1 cellular context compared by ENCODE assay signal in the genomic region with DNA sequence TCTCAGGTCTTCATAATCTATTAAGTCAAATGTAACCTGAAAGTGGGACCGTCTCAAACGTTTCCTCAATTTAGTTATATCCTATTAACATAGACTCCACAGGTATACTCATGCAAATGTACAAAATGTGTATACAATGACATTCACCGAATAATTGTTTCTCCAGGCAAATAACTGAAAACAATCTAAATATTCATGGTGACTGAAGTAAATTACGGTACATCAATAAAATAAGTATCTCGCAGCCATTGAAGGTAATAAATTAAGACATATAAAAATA.
TF ChIP-seq lines count a peak whose summit lies in the region.

No MANE protein-coding gene starts in this region.

TF ChIP-seq in H1, 55 proteins besides CTCF, POLR2A, EP300 and RAD21:
- TF ChIP-seq TCF12 (IDR thresholded peaks at IDR 0.05; ENCODE audit: low read depth, low read length): no peak
